ENCODE assay signal across 8 cellular contexts in genomic region chr9:4489919-4490704, GRCh38. TPM values are rescaled to one million over a fixed set of nuclear protein-coding genes. Genes with fewer than 3 reads are reported as not detected.
A peak's percentile ranks its signal among the peaks of the same experiment; 100 is the strongest.
DNase-seq lines count a peak whose midpoint lies in the region; ATAC-seq and TF ChIP-seq lines count a peak whose summit lies in the region.

Gene SLC1A1, plus strand, starts transcription at chr9:4490468. Its CDS starts 212 bp downstream, at chr9:4490680.

- peaks cover 53% of the 10 kb centered on the region for H3K27me3 Mint-ChIP-seq in activated T-cell treated with anti-CD3 and anti-CD28 coated beads, Interleukin-2, amount 50 U/mL, for 24 hours
- H3K27me3 Mint-ChIP-seq in neural crest cell (ENCODE audit: low read depth) = peaks cover 72% of the 10 kb centered on the region

- intact Hi-C loops in aorta (cut with DNase I) = loop anchor here in 1 of 2 donors (10.0 kb wide), 1 partner anchor 55 kb away; no protein-coding TSS in a partner anchor

- no peak within 1 kb of the TSS for H3K27ac Mint-ChIP-seq in activated T-cell treated with anti-CD3 and anti-CD28 coated beads, Interleukin-2, amount 50 U/mL, for 24 hours
- H3K27ac Mint-ChIP-seq in neural crest cell (ENCODE audit: unreplicated experiment) = no peak within 1 kb of the TSS

- DNase-seq in ACHN (peak; percentile 67), NCI-H2107 (lab: John Stamatoyannopoulos, UW) (peak; percentile 4), foreskin fibroblast (peak; percentile 47 to 76), neural crest cell (ENCODE audit: low read depth, low spot score) (peak; percentile 22), aorta (peak; percentile 85 to 88)
- DNase-seq in activated T-cell treated with anti-CD3 and anti-CD28 coated beads, Interleukin-2, amount 50 U/mL, for 24 hours = peak; percentile 53

- no peaks in the 10 kb centered on the region for H3K36me3 Mint-ChIP-seq in activated T-cell treated with anti-CD3 and anti-CD28 coated beads, Interleukin-2, amount 50 U/mL, for 24 hours (ENCODE audit: low read depth)
- no peaks in the 10 kb centered on the region for H3K36me3 Mint-ChIP-seq in neural crest cell (ENCODE audit: low read depth)

- no peak for TF ChIP-seq CTCF in foreskin fibroblast (IDR thresholded peaks at IDR 0.05; ENCODE audit: low read depth, low read length)
- TF ChIP-seq CTCF in neural crest cell (conservative IDR thresholded peaks at IDR 0.05) = no peak

- no peaks in the 10 kb centered on the region for H3K36me3 ChIP-seq in aorta (ENCODE audit: control insufficient read depth in 1 of 2, insufficient read depth in 2 of 2, low read length in 1 of 2)

- 0% methylated on average over 49 to 72 of the region's 72 CpGs for WGBS in aorta, 2 donors

- H3K27me3 ChIP-seq in aorta (ENCODE audit: control insufficient read depth in 1 of 2, insufficient read depth in 2 of 2, low read length in 1 of 2) = no peaks in the 10 kb centered on the region

- in situ Hi-C loops in ACHN (cut with HindIII; ENCODE audit: low pct_ligation_motif_present, low pct_unique_long_range_greater_than_20kb, low sequenced_read_pairs) = no loop called here

- no peaks in the 10 kb centered on the region for H3K9me3 Mint-ChIP-seq in activated T-cell treated with anti-CD3 and anti-CD28 coated beads, Interleukin-2, amount 50 U/mL, for 24 hours
- H3K9me3 Mint-ChIP-seq in neural crest cell = no peaks in the 10 kb centered on the region

- H3K9me3 ChIP-seq in aorta (ENCODE audit: control insufficient read depth, low read length) = no peaks in the 10 kb centered on the region

- no peaks in the 10 kb centered on the region for H3K4me1 ChIP-seq in aorta (ENCODE audit: control insufficient read depth in 1 of 2, insufficient read depth in 2 of 2, low read length in 2 of 2)

- peak within 1 kb of the TSS; percentile 21 to 61 for H3K27ac ChIP-seq in aorta (ENCODE audit: low read depth in 1 of 2, low read length in 2 of 2)

- peak within 1 kb of the TSS; percentile 56 to 80 for H3K4me3 ChIP-seq in foreskin fibroblast (ENCODE audit: low read depth in 1 of 2, low read length in 2 of 2)
- H3K4me3 ChIP-seq in aorta (ENCODE audit: low read length in 2 of 2) = peak within 1 kb of the TSS; percentile 33 to 58

- ATAC-seq in GM18502 (IDR thresholded peaks at IDR 0.05; ENCODE audit: poor library complexity, unreplicated experiment) = peak; percentile 82
- peak; percentile 84 for ATAC-seq in HG02798 (IDR thresholded peaks at IDR 0.05; ENCODE audit: poor library complexity, unreplicated experiment)
- ATAC-seq in aorta (ENCODE audit: low FRiP score) = peak; percentile 93

- peaks cover 25% of the 10 kb centered on the region for H3K4me1 Mint-ChIP-seq in activated T-cell treated with anti-CD3 and anti-CD28 coated beads, Interleukin-2, amount 50 U/mL, for 24 hours (ENCODE audit: low read depth)
- peaks cover 19% of the 10 kb centered on the region for H3K4me1 Mint-ChIP-seq in neural crest cell

- peak within 1 kb of the TSS; percentile 77 for H3K4me3 Mint-ChIP-seq in activated T-cell treated with anti-CD3 and anti-CD28 coated beads, Interleukin-2, amount 50 U/mL, for 24 hours
- peak within 1 kb of the TSS; percentile 90 for H3K4me3 Mint-ChIP-seq in neural crest cell

RNA-seq across cellular contexts. Expression of gene SLC1A1, which starts in this region (rescaled TPM):
- total RNA-seq in neural crest cell = 0.89 and 0.96 TPM in 2 replicates
- total RNA-seq in aorta = 1 to 10 TPM; 3.0 to 3.2 TPM
- 1 to 10 TPM; 3.1 to 5.6 TPM for polyA plus RNA-seq in aorta

Comparison
In these comparisons a context has a peak if more than half of its experiments do, and no peak if none do; other contexts are left out.
1. Peak in every context shown above with its lines: DNase-seq, ATAC-seq, H3K4me3 ChIP-seq and H3K27ac ChIP-seq.
2. Peak in DNase-seq in neural crest cell; RNA of the gene not detected or under 1 TPM.
3. DNase-seq: peak in every context shown above with its lines; median percentile 86 in aorta; 67 in ACHN; 62 in foreskin fibroblast; 53 in activated T-cell treated with anti-CD3 and anti-CD28 coated beads, Interleukin-2, amount 50 U/mL, for 24 hours; 22 in neural crest cell; 4 in NCI-H2107.